24 cellular contexts compared by ENCODE assay signal in genomic region chr15:89360294-89360971, GRCh38. TPM values are rescaled to one million over a fixed set of nuclear protein-coding genes. Genes with fewer than 3 reads are reported as not detected.
DNase-seq lines count a peak whose midpoint lies in the region; ATAC-seq, FAIRE-seq and TF ChIP-seq lines count a peak whose summit lies in the region.
"Had no signal": no experiment of that assay in that cellular context is flagged by ENCODE, and none has a peak within 500 bp of the region (broad histone marks: within the 10 kb centered on the region; RNA-seq: fewer than 3 reads in every experiment).

No MANE protein-coding gene starts in this region.

- H3K36me3 Mint-ChIP-seq in GM23338 (ENCODE audit: low read depth) (peaks cover 3% of the 10 kb centered on the region; the same call in 1 of the 3 replicates), T-helper 17 cell (ENCODE audit: low read depth) (peaks cover 5% of the 10 kb centered on the region)
- H3K36me3 Mint-ChIP-seq: activated CD4-positive, alpha-beta memory T cell treated with anti-CD3 and anti-CD28 coated beads for 36 hours; CD4-positive, alpha-beta memory T cell had no signal

- POLR2A ChIA-PET in endothelial cell of umbilical vein (lab: Charles Lee) (no interaction called here), HEK293T (lab: Yijun Ruan, JAX) (interaction anchor here (1.1 to 2.3 kb wide), 5 partner anchors 15 to 69 kb away, joined by 3 to 8 read pairs (median 5); no protein-coding TSS in a partner anchor)

- H3K4me1 Mint-ChIP-seq in GM23338 (peaks cover 18% of the 10 kb centered on the region), T-helper 17 cell (peaks cover 15% of the 10 kb centered on the region)

- dilution Hi-C loops in endothelial cell of umbilical vein (cut with MboI; ENCODE audit: extremely low pct_ligation_motif_present, low sequenced_read_pairs), result no loop called here

- no peak for TF ChIP-seq POLR2A in endothelial cell of umbilical vein (IDR thresholded peaks at IDR 0.05; ENCODE audit: low read depth, low read length)

- peak overlapping the region; percentile 3; the same call in 1 of the 3 replicates for H3K4me3 Mint-ChIP-seq in GM23338
- H3K4me3 Mint-ChIP-seq in T-helper 17 cell, result peak overlapping the region; percentile 70
- H3K4me3 Mint-ChIP-seq: activated CD4-positive, alpha-beta memory T cell treated with anti-CD3 and anti-CD28 coated beads for 36 hours had no signal

- CTCF ChIA-PET in endothelial cell of umbilical vein (lab: Charles Lee) (interaction anchor here (0.7 to 8.0 kb wide), 12 partner anchors 11 to 153 kb away, joined by 3 to 262 read pairs (median 50); partner anchors contain the start of gene POLG), HEK293T (lab: Yijun Ruan, JAX) (interaction anchor here (0.8 to 7.1 kb wide), 11 partner anchors 10 to 112 kb away, joined by 3 to 97 read pairs (median 30); no protein-coding TSS in a partner anchor)

- H2BK12ac ChIP-seq in neuronal stem cell (ENCODE audit: low read length), result no peak overlapping the region

- H3K27me3 ChIP-seq in GM23338 (ENCODE audit: insufficient read depth) (peaks cover 100% of the 10 kb centered on the region), endothelial cell of umbilical vein (ENCODE audit: control insufficient read depth in 2 of 2, insufficient read depth in 2 of 2, low read length in 2 of 2) (peaks cover 64 to 76% of the 10 kb centered on the region in 2 experiments), neuronal stem cell (ENCODE audit: control insufficient read depth in 3 of 3, insufficient read depth in 3 of 3, low read depth in 1 of 3, low read length in 3 of 3) (peaks cover 59 to 95% (median 88%) of the 10 kb centered on the region in 3 experiments)

- H3K4me2 ChIP-seq in GM23338 (peak overlapping the region; percentile 65), endothelial cell of umbilical vein (ENCODE audit: insufficient read depth, low read length) (no peak overlapping the region), neuronal stem cell (ENCODE audit: insufficient read depth, low read length, poor library complexity, severe bottlenecking) (no peak overlapping the region)

- H3K9ac ChIP-seq in endothelial cell of umbilical vein (replicated peaks; ENCODE audit: extremely low read depth, insufficient read depth, low read length) (no peak overlapping the region), neuronal stem cell (ENCODE audit: low read depth, low read length, poor library complexity) (no peak overlapping the region)

- H3K4me1 ChIP-seq in GM23338 (ENCODE audit: insufficient read depth) (peaks cover 21% of the 10 kb centered on the region; the same call in 1 of the 2 replicates), endothelial cell of umbilical vein (ENCODE audit: control insufficient read depth, extremely low read depth, insufficient read depth, low read length) (no peaks in the 10 kb centered on the region), neuronal stem cell (ENCODE audit: control insufficient read depth in 2 of 2, insufficient read depth in 1 of 2, low read depth in 1 of 2, low read length in 2 of 2) (peaks cover 5 to 12% of the 10 kb centered on the region in 2 donors)

- no peaks in the 10 kb centered on the region for H3K79me1 ChIP-seq in neuronal stem cell (ENCODE audit: low read depth, low read length)

- H3K4ac ChIP-seq in neuronal stem cell (ENCODE audit: low read length), result no peak overlapping the region

- H2BK5ac ChIP-seq in neuronal stem cell (ENCODE audit: low read length), result no peak overlapping the region

- H2BK120ac ChIP-seq in neuronal stem cell (ENCODE audit: low read depth, low read length), result no peak overlapping the region

- H3K9me3 ChIP-seq in T-helper 17 cell (ENCODE audit: control insufficient read depth, low read length, poor library complexity, severe bottlenecking) (no peaks in the 10 kb centered on the region), endothelial cell of umbilical vein (replicated peaks; ENCODE audit: control insufficient read depth, insufficient read depth, low read length) (no peaks in the 10 kb centered on the region), neuronal stem cell (replicated peaks in 1 of 2; ENCODE audit: control insufficient read depth in 2 of 2, insufficient read depth in 1 of 2, low read depth in 1 of 2, low read length in 2 of 2) (peaks cover 0 to 2% of the 10 kb centered on the region in 2 donors)
- H3K9me3 ChIP-seq: adrenal gland, prostate gland, thoracic aorta had no signal

- TF ChIP-seq CTCF in GM23338 (conservative IDR thresholded peaks at IDR 0.05; ENCODE audit: low read depth in 2 of 2) (no peak), endothelial cell of umbilical vein (IDR thresholded peaks at IDR 0.05; ENCODE audit: extremely low read depth in 1 of 2, insufficient read depth in 1 of 2, low read depth in 1 of 2, low read length in 2 of 2) (no peak)

- WGBS in neuronal stem cell (ENCODE audit: extremely low coverage in 2 of 2, insufficient read length in 2 of 2, insufficient replicate concordance in 1 of 2), 2 donors, result no CpG with 5 or more reads among the region's 31 CpGs

- H3K27ac ChIP-seq in GM23338 (ENCODE audit: low read depth), result no peak overlapping the region
- H3K27ac ChIP-seq in endothelial cell of umbilical vein (ENCODE audit: insufficient read depth, low read depth, low read length), result no peak overlapping the region
- no peak overlapping the region for H3K27ac ChIP-seq in neuronal stem cell (replicated peaks; ENCODE audit: low read length)
- H3K27ac ChIP-seq: adrenal gland, prostate gland, thoracic aorta had no signal

- BruUV-seq in endothelial cell of umbilical vein (replicated peaks; lab: Mats Ljungman, UMichigan), result no TSS peak

- no peaks in the 10 kb centered on the region for H3K79me2 ChIP-seq in GM23338 (replicated peaks; ENCODE audit: insufficient read depth)
- H3K79me2 ChIP-seq in endothelial cell of umbilical vein (ENCODE audit: control insufficient read depth, insufficient read depth, low read length), result no peaks in the 10 kb centered on the region

- H3K23ac ChIP-seq in neuronal stem cell (ENCODE audit: low read depth, low read length, poor library complexity), result no peak overlapping the region

- H3K4me3 ChIP-seq in GM23338 (peak overlapping the region; percentile 36; the same call in 1 of the 2 replicates), endothelial cell of umbilical vein (replicated peaks in 1 of 3; ENCODE audit: insufficient read depth in 1 of 3, low read depth in 1 of 3, low read length in 3 of 3) (no peak overlapping the region), neuronal stem cell (ENCODE audit: low read length in 2 of 2) (no peak overlapping the region)
- H3K4me3 ChIP-seq: adrenal gland, prostate gland, thoracic aorta had no signal

- DNase-seq in GM23338 (ENCODE audit: low spot score) (peak; percentile 72), T-helper 17 cell (no peak), endothelial cell of umbilical vein (ENCODE audit: low read depth, low spot score) (no peak), neuronal stem cell (ENCODE audit: low spot score) (no peak), HPDE6-E6E7 (ENCODE audit: extremely low spot score) (no peak), HEK293T (ENCODE audit: extremely low spot score) (no peak)
- no peak for DNase-seq in activated CD4-positive, alpha-beta T cell treated with anti-CD3 and anti-CD28 coated beads, Interleukin-2, amount 50 U/mL, for 1 hour
- DNase-seq: activated CD4-positive, alpha-beta memory T cell treated with anti-CD3 and anti-CD28 coated beads for 36 hours; activated gamma-delta T cell; adrenal gland; CD4-positive, alpha-beta memory T cell; cortex of kidney; DMS153; GDM1; NCI-H1105; SIG-M5; T-helper 2 cell had no signal

- H3K18ac ChIP-seq in neuronal stem cell (ENCODE audit: low read length), result peak overlapping the region; percentile 61

- H3K9me2 ChIP-seq in GM23338 (ENCODE audit: insufficient read depth), result no peaks in the 10 kb centered on the region

- ATAC-seq in GM23338 (peak; percentile 38), T-helper 17 cell (no peak), GM18873 (IDR thresholded peaks at IDR 0.05; ENCODE audit: low FRiP score, unreplicated experiment) (no peak)
- ATAC-seq: left lobe of liver had no signal

- no peak overlapping the region for H2AK5ac ChIP-seq in neuronal stem cell (ENCODE audit: low read depth, low read length)

- H2AFZ ChIP-seq in GM23338 (no peak overlapping the region), endothelial cell of umbilical vein (ENCODE audit: low read depth, low read length) (no peak overlapping the region), neuronal stem cell (ENCODE audit: low read length) (peak overlapping the region; percentile 19)

- no peak overlapping the region for H3K27ac Mint-ChIP-seq in GM23338
- H3K27ac Mint-ChIP-seq in T-helper 17 cell, result no peak overlapping the region
- H3K27ac Mint-ChIP-seq: activated CD4-positive, alpha-beta memory T cell treated with anti-CD3 and anti-CD28 coated beads for 36 hours; nephron had no signal

- H4K20me1 ChIP-seq in GM23338 (replicated peaks; ENCODE audit: insufficient read depth), result peaks cover 14% of the 10 kb centered on the region
- no peaks in the 10 kb centered on the region for H4K20me1 ChIP-seq in endothelial cell of umbilical vein (replicated peaks; ENCODE audit: control insufficient read depth, extremely low read depth, insufficient read depth, low read length)

- peaks cover 10% of the 10 kb centered on the region; the same call in 1 of the 2 replicates for H3F3A ChIP-seq in GM23338 (replicated peaks; ENCODE audit: low read depth)

- FAIRE-seq in endothelial cell of umbilical vein (lab: Jason Lieb, UNC), result no peak
- FAIRE-seq: bronchial epithelial cell, endometrium had no signal

- intact Hi-C loops in endothelial cell of umbilical vein (cut with micrococcal nuclease), result no loop called here

- H3K9me3 Mint-ChIP-seq in GM23338, result no peaks in the 10 kb centered on the region; the same call in 2 of the 3 replicates
- H3K9me3 Mint-ChIP-seq: activated CD4-positive, alpha-beta memory T cell treated with anti-CD3 and anti-CD28 coated beads for 36 hours; nephron had no signal

- no peak overlapping the region for H3K14ac ChIP-seq in neuronal stem cell (ENCODE audit: low read length)

- H3K27me3 Mint-ChIP-seq in GM23338 (ENCODE audit: insufficient read depth, low read depth, poor library complexity) (peaks cover 93% of the 10 kb centered on the region), T-helper 17 cell (peaks cover 83% of the 10 kb centered on the region)

- no peak overlapping the region for H4K8ac ChIP-seq in neuronal stem cell (ENCODE audit: low read depth, low read length)

- no peaks in the 10 kb centered on the region for H3K9me1 ChIP-seq in endothelial cell of umbilical vein (replicated peaks; ENCODE audit: control insufficient read depth, extremely low read depth, insufficient read depth, low read length)

- H4K91ac ChIP-seq in neuronal stem cell (ENCODE audit: low read depth, low read length, poor library complexity), result no peak overlapping the region

- no peaks in the 10 kb centered on the region for H3K36me3 ChIP-seq in GM23338 (ENCODE audit: insufficient read depth)
- no peaks in the 10 kb centered on the region for H3K36me3 ChIP-seq in endothelial cell of umbilical vein (ENCODE audit: control insufficient read depth in 2 of 2, extremely low read depth in 1 of 2, insufficient read depth in 2 of 2, low read length in 2 of 2)
- H3K36me3 ChIP-seq in neuronal stem cell (replicated peaks in 1 of 2; ENCODE audit: control insufficient read depth in 2 of 2, insufficient read depth in 2 of 2, low read length in 2 of 2), result no peaks in the 10 kb centered on the region
- H3K36me3 ChIP-seq: adrenal gland, prostate gland, thoracic aorta had no signal

- no peak overlapping the region for H2BK15ac ChIP-seq in neuronal stem cell (ENCODE audit: low read length)

RNA-seq across cellular contexts. Expression of gene POLG, which starts 25.8 kb away (rescaled TPM):
- total RNA-seq in GM23338 (2014; rRNA removed; shearing (Covaris generic)), result 70.2 and 74.1 TPM in 2 replicates
- 28.8 and 29.0 TPM in 2 replicates for polyA plus RNA-seq in GM23338 (2016; fragmentation: Nextera tagmentation; extraction: Ambion mirVana)
- 100 to 1,000 TPM; 114 to 128 TPM for total RNA-seq in T-helper 17 cell
- 77.7 and 79.4 TPM in 2 replicates for total RNA-seq in endothelial cell of umbilical vein
- 33.8 and 36.6 TPM in 2 replicates for polyA plus RNA-seq in endothelial cell of umbilical vein
- polyA plus RNA-seq in endothelial cell of umbilical vein (2011; cell fraction: cytosol; rRNA removed), result 24.9 and 27.4 TPM in 2 replicates
- polyA plus RNA-seq in endothelial cell of umbilical vein (2011; cell fraction: nucleus; rRNA removed), result 236 and 246 TPM in 2 replicates
- polyA plus RNA-seq in endothelial cell of umbilical vein (2012), result 53.5 and 54.2 TPM in 2 replicates
- 74.4 and 77.4 TPM in 2 replicates for polyA minus RNA-seq in endothelial cell of umbilical vein
- polyA minus RNA-seq in endothelial cell of umbilical vein (2011; cell fraction: cytosol; rRNA and poly(A)+ RNA removed), result 24.2 TPM
- polyA minus RNA-seq in endothelial cell of umbilical vein (2011; cell fraction: nucleus; rRNA and poly(A)+ RNA removed), result 61.2 and 82.9 TPM in 2 replicates
- polyA plus RNA-seq in neuronal stem cell (2013, experiment 1 of 2), result 21.3 TPM
- polyA plus RNA-seq in neuronal stem cell (2013, experiment 2 of 2), result 21.7 TPM
